In genomic region chr6:111558690-111559192, GRCh38 we compare ENCODE assay signal across 10 cellular contexts. TPM values are rescaled to one million over a fixed set of nuclear protein-coding genes. Genes with fewer than 3 reads are reported as not detected.
DNase-seq lines count a peak whose midpoint lies in the region; ATAC-seq and TF ChIP-seq lines count a peak whose summit lies in the region.
"Had no signal": no experiment of that assay in that cellular context is flagged by ENCODE, and none has a peak within 500 bp of the region (broad histone marks: within the 10 kb centered on the region; RNA-seq: fewer than 3 reads in every experiment).

No MANE protein-coding gene starts in this region.

- H3K27ac Mint-ChIP-seq in osteocyte (ENCODE audit: unreplicated experiment), result peak overlapping the region; percentile 91

- no peaks in the 10 kb centered on the region for H3K9me3 ChIP-seq in A673 (ENCODE audit: low read depth, low read length, poor library complexity, severe bottlenecking)

- peaks cover 21% of the 10 kb centered on the region for H3K4me1 ChIP-seq in A673 (ENCODE audit: insufficient read depth, low read length, poor library complexity, severe bottlenecking)

- H3K4me3 Mint-ChIP-seq in osteocyte (ENCODE audit: unreplicated experiment), result no peak overlapping the region
- H3K4me3 Mint-ChIP-seq: WTC11 had no signal

- peaks cover 35% of the 10 kb centered on the region for H3K4me1 Mint-ChIP-seq in osteocyte (ENCODE audit: unreplicated experiment)

- H3K27me3 ChIP-seq in A673 (replicated peaks; ENCODE audit: insufficient read depth, low read depth, low read length, poor library complexity), result no peaks in the 10 kb centered on the region
- no peaks in the 10 kb centered on the region for H3K27me3 ChIP-seq in brain microvascular endothelial cell (replicated peaks)

- H3K9me3 Mint-ChIP-seq in osteocyte (ENCODE audit: unreplicated experiment), result no peaks in the 10 kb centered on the region
- H3K9me3 Mint-ChIP-seq: WTC11 had no signal

- CTCF ChIA-PET in A673 (lab: Charles Lee), result no interaction called here

- BruUV-seq in A673 (replicated peaks; lab: Mats Ljungman, UMichigan), result no TSS peak

- H3K27me3 Mint-ChIP-seq in osteocyte (ENCODE audit: unreplicated experiment), result no peaks in the 10 kb centered on the region

- H3K27ac ChIP-seq in A673 (ENCODE audit: low read depth, low read length, poor library complexity, severe bottlenecking), result peak overlapping the region; percentile 14
- H3K27ac ChIP-seq in cingulate gyrus (ENCODE audit: low read depth, low read length), result peak overlapping the region; percentile 11
- H3K27ac ChIP-seq in brain microvascular endothelial cell, result no peak overlapping the region

- intact Hi-C loops in A673 (cut with micrococcal nuclease; ENCODE audit: unreplicated experiment), result no loop called here

- peak; percentile 22 for ATAC-seq in GM18502 (IDR thresholded peaks at IDR 0.05; ENCODE audit: poor library complexity, unreplicated experiment)
- ATAC-seq in HG03108 (IDR thresholded peaks at IDR 0.05; ENCODE audit: unreplicated experiment), result no peak
- ATAC-seq: WTC11 had no signal

- POLR2A ChIA-PET in A673 (lab: Charles Lee; ENCODE audit: low non-redundant PET), result no interaction called here

- H3K4me3 ChIP-seq in A673 (ENCODE audit: low read depth, low read length, poor library complexity, severe bottlenecking) (no peak overlapping the region), brain microvascular endothelial cell (ENCODE audit: low read depth, low read length) (no peak overlapping the region)

- DNase-seq in A673 (ENCODE audit: low spot score) (no peak), osteocyte (ENCODE audit: extremely low spot score, unreplicated experiment) (no peak), brain microvascular endothelial cell (no peak), hypothalamus (lab: John Stamatoyannopoulos, UW) (no peak), D341Med (ENCODE audit: low spot score) (no peak)
- DNase-seq: substantia nigra had no signal

- in situ Hi-C loops in brain microvascular endothelial cell (cut with HindIII; ENCODE audit: low pct_ligation_motif_present, low sequenced_read_pairs), result no loop called here

- H3K36me3 ChIP-seq in A673 (ENCODE audit: insufficient read depth, low read length, poor library complexity, severe bottlenecking) (no peaks in the 10 kb centered on the region), brain microvascular endothelial cell (replicated peaks) (peaks cover 5% of the 10 kb centered on the region)

- no peak for TF ChIP-seq CTCF in A673 (conservative IDR thresholded peaks at IDR 0.05; ENCODE audit: low read depth, low read length)
- no peak for TF ChIP-seq CTCF in osteocyte (IDR thresholded peaks at IDR 0.05)
- no peak for TF ChIP-seq CTCF in brain microvascular endothelial cell (IDR thresholded peaks at IDR 0.05; ENCODE audit: low read depth, low read length, missing control alignments)

- H3K36me3 Mint-ChIP-seq in osteocyte (ENCODE audit: unreplicated experiment), result peaks cover 9% of the 10 kb centered on the region

RNA-seq across cellular contexts. Expression of gene TRAF3IP2, which starts 46.9 kb away (rescaled TPM):
- total RNA-seq in A673 (2021) (7.8 and 9.8 TPM in 2 replicates), osteocyte (10.5 and 12.8 TPM in 2 replicates)
